Comparison of ENCODE assay signal across 1 cellular context in the genomic region with DNA sequence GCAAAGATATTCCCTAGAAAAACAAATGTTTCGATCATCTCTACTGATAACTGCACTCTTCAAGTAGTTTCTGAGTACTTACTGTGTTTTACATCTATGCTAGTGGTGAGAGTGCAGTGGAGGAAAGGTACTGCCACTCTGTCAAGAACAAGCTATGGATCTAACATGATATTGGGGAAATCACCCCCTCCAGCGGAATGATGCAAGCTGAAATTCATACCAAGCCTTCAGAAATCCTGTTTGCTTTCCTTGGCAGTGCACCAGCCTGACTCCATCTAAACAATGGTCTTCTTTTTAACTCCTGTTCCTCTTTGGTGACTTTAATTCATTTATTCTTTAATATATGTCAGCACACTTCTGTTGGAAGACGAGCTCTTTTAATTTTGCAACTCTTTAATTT.
A peak's percentile ranks its signal among the peaks of the same experiment; 100 is the strongest.
TF ChIP-seq lines count a peak whose summit lies in the region.

No MANE protein-coding gene starts in this region.

TF ChIP-seq in IMR-90, 13 proteins besides CTCF, POLR2A, EP300 and RAD21 (continued from another document):
- peak; percentile 43; the same call in 1 of the 2 replicates for TF ChIP-seq CEBPB (IDR thresholded peaks at IDR 0.05; ENCODE audit: low read depth, low read length)
- TF ChIP-seq RFX5 (IDR thresholded peaks at IDR 0.05; ENCODE audit: low read depth, low read length), result no peak
- no peak for TF ChIP-seq MXI1 (IDR thresholded peaks at IDR 0.05; ENCODE audit: borderline replicate concordance, low read depth, low read length)
TF ChIP-seq in IMR-90: peak in this region for 1.
